ENCODE assay signal across 21 cellular contexts in the genomic region with DNA sequence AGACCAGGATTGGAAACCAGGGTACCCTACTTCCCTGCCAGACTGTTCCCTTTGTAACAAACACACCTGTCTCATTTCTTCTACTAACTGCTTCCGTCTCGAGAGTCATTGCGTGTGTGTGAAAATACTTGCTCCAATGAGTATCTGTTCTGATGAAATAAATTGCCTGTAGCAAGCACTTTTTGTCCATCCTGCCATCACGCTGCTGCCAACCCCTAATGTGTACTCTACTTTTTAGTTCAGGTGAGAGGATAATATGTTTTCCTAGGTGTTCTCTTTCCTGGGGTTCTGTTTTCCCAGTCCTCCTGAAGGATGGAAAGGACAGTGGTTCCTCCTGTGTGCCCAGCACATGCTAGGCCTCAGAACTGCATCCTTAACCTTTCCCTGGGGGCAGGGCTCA. TPM values are rescaled to one million over a fixed set of nuclear protein-coding genes. Genes with fewer than 3 reads are reported as not detected.
DNase-seq lines count a peak whose midpoint lies in the region; ATAC-seq and TF ChIP-seq lines count a peak whose summit lies in the region.
"Had no signal": no experiment of that assay in that cellular context is flagged by ENCODE, and none has a peak within 500 bp of the region (broad histone marks: within the 10 kb centered on the region; RNA-seq: fewer than 3 reads in every experiment).

No MANE protein-coding gene starts in this region.

- no peak overlapping the region for H3K27ac ChIP-seq in breast epithelium
- H3K27ac ChIP-seq: brain microvascular endothelial cell, foreskin keratinocyte, pancreas, tibial artery had no signal

- no peak for ATAC-seq in WTC11
- no peak for ATAC-seq in GM21528 (IDR thresholded peaks at IDR 0.05; ENCODE audit: low FRiP score, unreplicated experiment)
- ATAC-seq: K562, mucosa of descending colon had no signal

- H3K9me3 ChIP-seq in neuron (ENCODE audit: low read length): peaks cover 2% of the 10 kb centered on the region
- no peaks in the 10 kb centered on the region for H3K9me3 ChIP-seq in breast epithelium
- H3K9me3 ChIP-seq: mucosa of descending colon, pancreas, tibial artery had no signal

- H3K36me3 Mint-ChIP-seq in WTC11: peaks cover 23% of the 10 kb centered on the region

- POLR2A ChIA-PET in WTC11 (lab: Charles Lee): interaction anchor here (0.6 to 1.5 kb wide), 2 partner anchors 221 to 291 kb away, joined by 3 read pairs; no protein-coding TSS in a partner anchor

- TF ChIP-seq CTCF in WTC11 (IDR thresholded peaks at IDR 0.05): no peak
- TF ChIP-seq CTCF in breast epithelium (IDR thresholded peaks at IDR 0.05): no peak

- peak overlapping the region; percentile 94 for H2AFZ ChIP-seq in neuron (ENCODE audit: low read depth, low read length)

- H3K36me3 ChIP-seq in H7 (replicated peaks; ENCODE audit: control insufficient read depth, insufficient read depth, low read length) (peaks cover 4% of the 10 kb centered on the region), neuron (ENCODE audit: insufficient read depth, low read length) (peaks cover 7% of the 10 kb centered on the region), breast epithelium (no peaks in the 10 kb centered on the region)
- H3K36me3 ChIP-seq: brain microvascular endothelial cell, pancreas, tibial artery had no signal

- H3K4me3 Mint-ChIP-seq in WTC11: peak overlapping the region; percentile 76
- H3K4me3 Mint-ChIP-seq: activated T-helper 1 cell treated with anti-CD3 and anti-CD28 coated beads, Interleukin-12 subunit alpha, Interleukin-12 subunit beta, Interleukin-2, Interleukin-4 antibody, amounts not matched to agents 30 ng/mL and 10 ng/mL and 1 ng/mL, durations not matched to agents 14 hours and 24 hours and 36 hours had no signal

- H3K4me3 ChIP-seq in H7 (ENCODE audit: insufficient read depth, low read depth, low read length): peak overlapping the region; percentile 74; the same call in 1 of the 2 replicates
- H3K4me3 ChIP-seq in iPS-11a (ENCODE audit: low read depth, low read length): peak overlapping the region; percentile 69
- H3K4me3 ChIP-seq in neuron (ENCODE audit: low read length): peak overlapping the region; percentile 67
- no peak overlapping the region for H3K4me3 ChIP-seq in breast epithelium
- H3K4me3 ChIP-seq: K562, mucosa of descending colon had no signal

- H3K27ac Mint-ChIP-seq in WTC11: no peak overlapping the region; the same call in 1 of the 2 replicates
- H3K27ac Mint-ChIP-seq: activated T-helper 1 cell treated with anti-CD3 and anti-CD28 coated beads, Interleukin-12 subunit alpha, Interleukin-12 subunit beta, Interleukin-2, Interleukin-4 antibody, amounts not matched to agents 30 ng/mL and 10 ng/mL and 1 ng/mL, durations not matched to agents 14 hours and 24 hours and 36 hours had no signal

- intact Hi-C loops in breast epithelium (cut with DNase I; ENCODE audit: low total_unique reads): no loop called here

- CTCF ChIA-PET in WTC11 (lab: Charles Lee): interaction anchor here (0.8 to 5.4 kb wide), 4 partner anchors 34 to 116 kb away, joined by 3 to 42 read pairs (median 4); no protein-coding TSS in a partner anchor

- H3K27me3 ChIP-seq in H7 (ENCODE audit: control insufficient read depth, insufficient read depth, low read length): peaks cover 9% of the 10 kb centered on the region; the same call in 1 of the 2 replicates
- H3K27me3 ChIP-seq in neuron (ENCODE audit: insufficient read depth, low read length): no peaks in the 10 kb centered on the region
- peaks cover 7 to 70% of the 10 kb centered on the region in 2 donors for H3K27me3 ChIP-seq in breast epithelium

- peaks cover 14% of the 10 kb centered on the region for H3K27me3 Mint-ChIP-seq in WTC11 (ENCODE audit: low read depth)

- peaks cover 64% of the 10 kb centered on the region for H3K4me1 Mint-ChIP-seq in WTC11

- peaks cover 3% of the 10 kb centered on the region; the same call in 1 of the 2 replicates for H3K9me3 Mint-ChIP-seq in WTC11
- H3K9me3 Mint-ChIP-seq: activated T-helper 1 cell treated with anti-CD3 and anti-CD28 coated beads, Interleukin-12 subunit alpha, Interleukin-12 subunit beta, Interleukin-2, Interleukin-4 antibody, amounts not matched to agents 30 ng/mL and 10 ng/mL and 1 ng/mL, durations not matched to agents 14 hours and 24 hours and 36 hours had no signal

- TF ChIP-seq POLR2A in breast epithelium (IDR thresholded peaks at IDR 0.05): no peak

- peaks cover 22% of the 10 kb centered on the region for H3K4me1 ChIP-seq in neuron (ENCODE audit: insufficient read depth, low read length)
- peaks cover 0 to 10% of the 10 kb centered on the region in 2 donors for H3K4me1 ChIP-seq in breast epithelium
- H3K4me1 ChIP-seq: foreskin keratinocyte had no signal

- no peak for DNase-seq in H7
- DNase-seq in WTC11 (ENCODE audit: low spot score): no peak
- DNase-seq in breast epithelium (ENCODE audit: low spot score in 2 of 2): no peak
- no peak for DNase-seq in GDM1 (lab: John Stamatoyannopoulos, UW)
- DNase-seq: activated CD4-positive, alpha-beta T cell treated with anti-CD3 and anti-CD28 coated beads for 1 hour; brain microvascular endothelial cell; cortex of kidney; foreskin keratinocyte; mucosa of descending colon; NCI-H1930; pancreas; stimulated activated naive CD4-positive, alpha-beta T cell; T-helper 9 cell; tibial artery had no signal

TF ChIP-seq in WTC11, 78 proteins besides CTCF, POLR2A, EP300 and RAD21:
- TF ChIP-seq CREB1 (CRISPR knock-in tag; IDR thresholded peaks at IDR 0.05) (no peak), JUN (CRISPR knock-in tag; IDR thresholded peaks at IDR 0.05) (no peak), FOXP1 (CRISPR knock-in tag; IDR thresholded peaks at IDR 0.05; ENCODE audit: borderline replicate concordance) (no peak), ZNF263 (CRISPR knock-in tag; IDR thresholded peaks at IDR 0.05; ENCODE audit: low read depth) (no peak), HMGA2 (CRISPR knock-in tag; IDR thresholded peaks at IDR 0.05) (no peak), NR2C2 (CRISPR knock-in tag; IDR thresholded peaks at IDR 0.05) (no peak), MYBL2 (CRISPR knock-in tag; IDR thresholded peaks at IDR 0.05) (no peak), ZNF416 (CRISPR knock-in tag; IDR thresholded peaks at IDR 0.05) (no peak), SP1 (CRISPR knock-in tag; conservative IDR thresholded peaks at IDR 0.05) (no peak), TEAD1 (CRISPR knock-in tag; IDR thresholded peaks at IDR 0.05) (no peak), NR1H2 (CRISPR knock-in tag; IDR thresholded peaks at IDR 0.05) (no peak), ZNF138 (CRISPR knock-in tag; conservative IDR thresholded peaks at IDR 0.05) (no peak)
- TF ChIP-seq, protein P1, sequence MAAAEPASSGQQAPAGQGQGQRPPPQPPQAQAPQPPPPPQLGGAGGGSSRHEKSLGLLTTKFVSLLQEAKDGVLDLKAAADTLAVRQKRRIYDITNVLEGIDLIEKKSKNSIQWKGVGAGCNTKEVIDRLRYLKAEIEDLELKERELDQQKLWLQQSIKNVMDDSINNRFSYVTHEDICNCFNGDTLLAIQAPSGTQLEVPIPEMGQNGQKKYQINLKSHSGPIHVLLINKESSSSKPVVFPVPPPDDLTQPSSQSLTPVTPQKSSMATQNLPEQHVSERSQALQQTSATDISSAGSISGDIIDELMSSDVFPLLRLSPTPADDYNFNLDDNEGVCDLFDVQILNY (CRISPR knock-in tag; IDR thresholded peaks at IDR 0.05): no peak
- TF ChIP-seq, protein P2, sequence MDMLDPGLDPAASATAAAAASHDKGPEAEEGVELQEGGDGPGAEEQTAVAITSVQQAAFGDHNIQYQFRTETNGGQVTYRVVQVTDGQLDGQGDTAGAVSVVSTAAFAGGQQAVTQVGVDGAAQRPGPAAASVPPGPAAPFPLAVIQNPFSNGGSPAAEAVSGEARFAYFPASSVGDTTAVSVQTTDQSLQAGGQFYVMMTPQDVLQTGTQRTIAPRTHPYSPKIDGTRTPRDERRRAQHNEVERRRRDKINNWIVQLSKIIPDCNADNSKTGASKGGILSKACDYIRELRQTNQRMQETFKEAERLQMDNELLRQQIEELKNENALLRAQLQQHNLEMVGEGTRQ (CRISPR knock-in tag; IDR thresholded peaks at IDR 0.05): no peak
- TF ChIP-seq, protein P3, sequence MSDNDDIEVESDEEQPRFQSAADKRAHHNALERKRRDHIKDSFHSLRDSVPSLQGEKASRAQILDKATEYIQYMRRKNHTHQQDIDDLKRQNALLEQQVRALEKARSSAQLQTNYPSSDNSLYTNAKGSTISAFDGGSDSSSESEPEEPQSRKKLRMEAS (CRISPR knock-in tag; IDR thresholded peaks at IDR 0.05): no peak

RNA-seq across cellular contexts. Expression of a gene that starts 1.0 kb away (rescaled TPM):
- total RNA-seq in H7 (2014; rRNA removed; shearing (Covaris generic)): 14.9 and 21.7 TPM in 2 replicates
- total RNA-seq in WTC11 (2021) (36.3 to 57.6 TPM (median 57.0 TPM) in 3 replicates), breast epithelium (under 1 TPM in 1 of 3 donors, not detected in 2; 0.15 TPM)
- total RNA-seq: activated CD8-positive, alpha-beta memory T cell treated with anti-CD3 and anti-CD28 coated beads for 36 hours; activated T-helper 1 cell treated with anti-CD3 and anti-CD28 coated beads, Interleukin-12 subunit alpha, Interleukin-12 subunit beta, Interleukin-2, Interleukin-4 antibody, amounts not matched to agents 30 ng/mL and 10 ng/mL and 1 ng/mL, durations not matched to agents 14 hours and 24 hours and 36 hours; foreskin keratinocyte; H4; K562; mucosa of descending colon had no signal

Comparison
In these comparisons a context has a peak if more than half of its experiments do, and no peak if none do; other contexts are left out.
1. H3K4me3 ChIP-seq: peak in H7 (single experiment), iPS-11a (single experiment) and neuron (single experiment); none in breast epithelium (0 of 3).
2. RNA of a gene that starts 1.0 kb away (total RNA-seq): 36.3 to 57.6 TPM in WTC11 and 14.9 to 21.7 TPM in H7; 0.15 TPM in breast epithelium; every median in the first group is over 10 times any median in the second.